Comparison of ENCODE assay signal across 4 cellular contexts in the genomic region with DNA sequence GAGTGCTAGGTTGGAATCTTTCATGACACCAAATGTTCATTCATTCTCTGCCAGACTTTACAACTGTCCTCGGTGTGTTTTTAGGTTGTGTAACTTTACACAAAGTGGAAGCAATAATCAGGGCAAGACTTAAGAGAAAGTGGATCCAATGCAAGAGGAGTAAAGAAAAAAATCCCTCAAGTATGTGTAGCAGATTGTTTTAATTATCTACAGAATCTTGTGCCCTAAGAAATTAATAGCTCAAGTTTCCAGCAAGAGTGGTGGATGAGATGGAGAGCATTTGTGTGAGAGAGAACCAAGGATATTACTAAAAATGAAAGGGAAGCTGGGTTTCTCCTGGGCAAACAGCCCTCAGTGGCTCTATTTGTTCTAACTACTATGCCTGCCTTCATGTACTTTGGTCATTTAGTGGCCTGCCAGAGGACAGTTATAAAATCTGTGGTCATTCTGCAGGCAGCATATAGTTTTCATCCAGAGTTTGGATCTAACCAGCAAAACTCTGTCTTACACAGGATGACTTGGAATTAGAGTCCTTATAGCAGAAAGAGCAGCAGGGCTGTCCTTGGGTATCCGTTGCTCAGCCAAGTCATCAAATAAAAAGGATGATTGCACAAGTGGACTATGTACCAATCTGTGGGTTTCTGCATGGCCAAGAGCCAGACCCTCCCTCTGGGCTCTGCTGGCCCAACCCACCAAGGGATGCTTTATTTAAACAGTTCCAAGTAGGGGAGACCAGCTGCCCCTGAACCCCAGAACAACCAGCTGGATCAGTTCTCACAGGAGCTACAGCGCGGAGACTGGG. TPM values are rescaled to one million over a fixed set of nuclear protein-coding genes. Genes with fewer than 3 reads are reported as not detected.
"Had no signal": no experiment of that assay in that cellular context is flagged by ENCODE, and none has a peak within 500 bp of the region (broad histone marks: within the 10 kb centered on the region; RNA-seq: fewer than 3 reads in every experiment).

A gene (plus strand): TSS at position 752 of the 802 bp plus-strand sequence. CDS start 285 bp downstream, outside the sequence.

RNA-seq across cellular contexts. Expression of the gene that starts here (rescaled TPM):
- total RNA-seq: activated naive CD8-positive, alpha-beta T cell treated with anti-CD3 and anti-CD28 coated beads for 36 hours; astrocyte; frontal cortex; progenitor cell of endocrine pancreas had no signal
